Comparison of ENCODE assay signal across 23 cellular contexts in the genomic region with DNA sequence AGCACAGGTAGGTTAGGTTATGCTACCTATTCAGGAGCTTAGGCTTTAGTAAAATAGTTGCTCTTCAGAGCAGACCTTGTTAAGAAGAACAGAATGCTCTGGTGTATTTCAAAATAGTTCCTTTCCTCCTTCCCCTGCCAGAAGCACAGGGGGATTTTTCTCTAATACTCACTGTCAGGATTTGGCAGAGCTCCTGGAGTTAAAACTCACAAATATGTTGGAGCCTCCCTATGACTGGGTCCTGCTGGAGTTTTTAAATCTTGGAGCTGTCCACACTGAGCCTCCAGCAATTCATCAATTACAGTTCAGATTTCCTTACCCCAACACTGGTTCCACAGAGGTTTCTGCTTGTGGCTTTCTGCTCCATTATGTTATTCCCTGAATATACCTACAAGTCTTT.
DNase-seq lines count a peak whose midpoint lies in the region; ATAC-seq and TF ChIP-seq lines count a peak whose summit lies in the region.
"Had no signal": no experiment of that assay in that cellular context is flagged by ENCODE, and none has a peak within 500 bp of the region (broad histone marks: within the 10 kb centered on the region; RNA-seq: fewer than 3 reads in every experiment).

No MANE protein-coding gene starts in this region.

- TF ChIP-seq EP300 in gastroesophageal sphincter (IDR thresholded peaks at IDR 0.05) = no peak

- ATAC-seq in gastroesophageal sphincter (peak; percentile 90), HG02571 (IDR thresholded peaks at IDR 0.05; ENCODE audit: unreplicated experiment) (no peak)

- TF ChIP-seq CTCF in cardiac muscle cell (IDR thresholded peaks at IDR 0.05; ENCODE audit: low read depth, low read length) (no peak), right atrium auricular region (IDR thresholded peaks at IDR 0.05) (no peak), gastroesophageal sphincter (IDR thresholded peaks at IDR 0.05) (no peak)

- TF ChIP-seq POLR2A in gastroesophageal sphincter (IDR thresholded peaks at IDR 0.05) = no peak

- DNase-seq in cardiac muscle cell (ENCODE audit: low read depth in 1 of 2, low spot score in 1 of 2) (peak; percentile 38 to 80), right atrium auricular region (ENCODE audit: low spot score) (no peak), cerebellar cortex (ENCODE audit: low spot score) (peak; percentile 44), stromal cell of bone marrow (ENCODE audit: low read depth) (peak; percentile 31), islet precursor cell (no peak), caudate nucleus (lab: John Stamatoyannopoulos, UW) (no peak)
- DNase-seq: GDM1, GOT3, HCEC 1CT, IMR-90, NCI-H1048, NCI-H1417 treated with DMSO at 0.1 percent for 48 hours, NCI-H187, NCI-H2107, NCI-H510A, NCI-H748 treated with DMSO at 0.1 percent for 48 hours, PC-9, RPMI8226, SHP77 treated with DMSO at 0.1 percent for 48 hours had no signal

- H3K9me3 ChIP-seq in cardiac muscle cell (ENCODE audit: low read depth) (no peaks in the 10 kb centered on the region), right atrium auricular region (no peaks in the 10 kb centered on the region), gastroesophageal sphincter (no peaks in the 10 kb centered on the region)

- H3K4me1 ChIP-seq in cardiac muscle cell (ENCODE audit: low read depth) (peaks cover 11% of the 10 kb centered on the region), right atrium auricular region (no peaks in the 10 kb centered on the region), gastroesophageal sphincter (peaks cover 0 to 6% (median 0%) of the 10 kb centered on the region in 3 donors)

- H3K4me3 ChIP-seq in cardiac muscle cell = no peak overlapping the region
- no peak overlapping the region for H3K4me3 ChIP-seq in right atrium auricular region
- H3K4me3 ChIP-seq in gastroesophageal sphincter = no peak overlapping the region
- H3K4me3 ChIP-seq: PC-9 had no signal

- peaks cover 3% of the 10 kb centered on the region for H3K27me3 ChIP-seq in cardiac muscle cell
- no peaks in the 10 kb centered on the region for H3K27me3 ChIP-seq in right atrium auricular region
- no peaks in the 10 kb centered on the region for H3K27me3 ChIP-seq in gastroesophageal sphincter

- no peak overlapping the region for H3K27ac ChIP-seq in cardiac muscle cell
- H3K27ac ChIP-seq in right atrium auricular region = no peak overlapping the region
- H3K27ac ChIP-seq in gastroesophageal sphincter = peak overlapping the region in 1 of 4 donors; percentile 27
- no peak overlapping the region for H3K27ac ChIP-seq in caudate nucleus (ENCODE audit: low read depth, low read length)
- H3K27ac ChIP-seq: C4-2B, KMS-11, PC-9 had no signal

- H3K36me3 ChIP-seq in cardiac muscle cell = no peaks in the 10 kb centered on the region
- H3K36me3 ChIP-seq in right atrium auricular region = no peaks in the 10 kb centered on the region
- no peaks in the 10 kb centered on the region for H3K36me3 ChIP-seq in gastroesophageal sphincter

Comparison
In these comparisons a context has a peak if more than half of its experiments do, and no peak if none do; other contexts are left out.
1. DNase-seq: peak in cardiac muscle cell (2 of 2), cerebellar cortex (single experiment) and stromal cell of bone marrow (single experiment); none in right atrium auricular region (single experiment), islet precursor cell (single experiment) and caudate nucleus (0 of 61).